Comparison of ENCODE assay signal across 32 cellular contexts in the genomic region with DNA sequence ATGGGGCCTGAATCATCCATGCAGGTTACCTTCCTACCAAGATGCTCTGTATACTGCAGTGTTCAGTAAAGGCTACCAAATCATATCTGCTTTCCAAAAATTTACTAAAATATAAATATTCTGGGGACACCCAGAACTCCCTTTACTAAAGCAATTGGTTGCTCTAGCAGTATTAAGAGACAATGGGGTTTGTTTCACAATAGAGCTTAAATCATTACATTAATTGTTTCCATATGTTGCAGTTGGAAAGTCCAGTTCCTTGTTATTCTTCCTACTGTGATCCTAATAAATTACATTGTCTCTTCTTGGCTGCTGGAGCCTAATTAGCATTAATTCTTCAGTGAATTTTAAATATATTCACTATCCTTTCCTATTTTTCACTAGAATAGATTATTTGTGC.
"Had no signal": no experiment of that assay in that cellular context is flagged by ENCODE, and none has a peak within 500 bp of the region (broad histone marks: within the 10 kb centered on the region; RNA-seq: fewer than 3 reads in every experiment).

No MANE protein-coding gene starts in this region.

- H3K27me3 ChIP-seq: brain microvascular endothelial cell, dorsolateral prefrontal cortex, esophagus muscularis mucosa, heart left ventricle had no signal

- H3K27ac Mint-ChIP-seq: activated B cell treated with CpG ODN at 0.5 μM for 24 hours; activated CD8-positive, alpha-beta memory T cell treated with anti-CD3 and anti-CD28 coated beads, Interleukin-2, amount 10 ng/mL, durations not matched to agents 7 days and 5 days; activated CD8-positive, alpha-beta T cell treated with anti-CD3 and anti-CD28 coated beads, Interleukin-2, amount 10 ng/mL, durations not matched to agents 7 days and 5 days; activated naive CD4-positive, alpha-beta T cell treated with anti-CD3 and anti-CD28 coated beads for 36 hours; activated naive CD4-positive, alpha-beta T cell treated with anti-CD3 and anti-CD28 coated beads, Interleukin-2, amount 50 U/mL, for 72 hours; activated naive CD8-positive, alpha-beta T cell treated with anti-CD3 and anti-CD28 coated beads, Interleukin-2, amount 10 ng/mL, durations not matched to agents 7 days and 5 days; activated T-helper 1 cell treated with anti-CD3 and anti-CD28 coated beads, Interleukin-12 subunit alpha, Interleukin-12 subunit beta, Interleukin-2, Interleukin-4 antibody, amounts not matched to agents 30 ng/mL and 10 ng/mL and 1 ng/mL, durations not matched to agents 14 hours and 24 hours and 36 hours; activated T-helper 2 cell treated with anti-CD3 and anti-CD28 coated beads, Interferon-gamma antibody, Interleukin-2, Interleukin-4, amounts not matched to agents 10 μg/mL and 5 μg/mL and 100 μg/mL, durations not matched to agents 14 hours and 24 hours and 36 hours; dendritic cell treated with granulocyte-macrophage colony-stimulating factor and Interleukin-4, amounts not matched to agents 40 ng/mL and 50 ng/mL, for 4 days; effector memory CD8-positive, alpha-beta T cell; T-helper 17 cell; T-helper 2 cell treated with Interferon-gamma antibody and Interleukin-4, amounts not matched to agents 5 μg/mL and 100 μg/mL, for 36 hours had no signal

- H3K4me3 ChIP-seq: coronary artery, dorsolateral prefrontal cortex, esophagus muscularis mucosa, heart left ventricle had no signal

- DNase-seq: activated B cell treated with CpG ODN at 0.5 μM for 24 hours; activated CD4-positive, alpha-beta T cell treated with anti-CD3 and anti-CD28 coated beads for 48 hours; activated CD4-positive, alpha-beta T cell treated with anti-CD3 and anti-CD28 coated beads, Interleukin-2, amount 50 U/mL, for 1 hour; activated CD4-positive, alpha-beta T cell treated with anti-CD3 and anti-CD28 coated beads, Interleukin-2, amount 50 U/mL, for 48 hours; activated CD8-positive, alpha-beta memory T cell treated with anti-CD3 and anti-CD28 coated beads, Interleukin-2, amount 10 ng/mL, durations not matched to agents 7 days and 5 days; activated CD8-positive, alpha-beta memory T cell treated with anti-CD3 and anti-CD28 coated beads, Interleukin-2, amount 50 U/mL, for 4 hours; activated CD8-positive, alpha-beta T cell treated with anti-CD3 and anti-CD28 coated beads, Interleukin-2, amount 10 ng/mL, durations not matched to agents 7 days and 5 days; activated effector memory CD4-positive, alpha-beta T cell treated with anti-CD3 and anti-CD28 coated beads, Interleukin-2, amount 50 U/mL, for 16 hours; activated naive CD4-positive, alpha-beta T cell treated with anti-CD3 and anti-CD28 coated beads for 36 hours; activated naive CD8-positive, alpha-beta T cell treated with anti-CD3 and anti-CD28 coated beads, Interleukin-2, amount 10 ng/mL, durations not matched to agents 7 days and 5 days; activated T-cell treated with anti-CD3 and anti-CD28 coated beads, Interleukin-2, amount 50 U/mL, for 1 hour; activated T-cell treated with anti-CD3 and anti-CD28 coated beads, Interleukin-2, amount 50 U/mL, for 48 hours; brain microvascular endothelial cell; dorsolateral prefrontal cortex; effector memory CD8-positive, alpha-beta T cell; erythroblast; foreskin fibroblast; glutamatergic neuron; heart left ventricle; T-helper 1 cell; T-helper 17 cell; T1000; WERI-Rb-1 had no signal

- H3K36me3 Mint-ChIP-seq: activated CD8-positive, alpha-beta memory T cell treated with anti-CD3 and anti-CD28 coated beads, Interleukin-2, amount 10 ng/mL, durations not matched to agents 7 days and 5 days; activated naive CD4-positive, alpha-beta T cell treated with anti-CD3 and anti-CD28 coated beads, Interleukin-2, amount 50 U/mL, for 72 hours; activated naive CD8-positive, alpha-beta T cell treated with anti-CD3 and anti-CD28 coated beads, Interleukin-2, amount 10 ng/mL, durations not matched to agents 7 days and 5 days had no signal

- H3K27ac ChIP-seq: brain microvascular endothelial cell, coronary artery, dorsolateral prefrontal cortex, esophagus muscularis mucosa, heart left ventricle, WERI-Rb-1 had no signal

- H3K9me3 ChIP-seq: esophagus muscularis mucosa, heart left ventricle had no signal

- H3K4me3 Mint-ChIP-seq: activated B cell treated with CpG ODN at 0.5 μM for 24 hours; activated CD8-positive, alpha-beta memory T cell treated with anti-CD3 and anti-CD28 coated beads, Interleukin-2, amount 10 ng/mL, durations not matched to agents 7 days and 5 days; activated CD8-positive, alpha-beta T cell treated with anti-CD3 and anti-CD28 coated beads, Interleukin-2, amount 10 ng/mL, durations not matched to agents 7 days and 5 days; activated naive CD4-positive, alpha-beta T cell treated with anti-CD3 and anti-CD28 coated beads for 36 hours; activated naive CD8-positive, alpha-beta T cell treated with anti-CD3 and anti-CD28 coated beads, Interleukin-2, amount 10 ng/mL, durations not matched to agents 7 days and 5 days; activated T-helper 1 cell treated with anti-CD3 and anti-CD28 coated beads, Interleukin-12 subunit alpha, Interleukin-12 subunit beta, Interleukin-2, Interleukin-4 antibody, amounts not matched to agents 30 ng/mL and 10 ng/mL and 1 ng/mL, durations not matched to agents 14 hours and 24 hours and 36 hours; central memory CD8-positive, alpha-beta T cell; dendritic cell treated with granulocyte-macrophage colony-stimulating factor and Interleukin-4, amounts not matched to agents 40 ng/mL and 50 ng/mL, for 4 days; effector memory CD8-positive, alpha-beta T cell; T-helper 17 cell; T-helper 2 cell treated with Interferon-gamma antibody and Interleukin-4, amounts not matched to agents 5 μg/mL and 100 μg/mL, for 36 hours had no signal

- ATAC-seq: activated CD4-positive, CD25-positive, alpha-beta regulatory T cell treated with anti-CD3 and anti-CD28 coated beads, Interleukin-2, amount 50 U/mL, for 24 hours; activated CD8-positive, alpha-beta memory T cell treated with anti-CD3 and anti-CD28 coated beads, Interleukin-2, amount 10 ng/mL, durations not matched to agents 7 days and 5 days; activated CD8-positive, alpha-beta T cell treated with anti-CD3 and anti-CD28 coated beads, Interleukin-2, amount 10 ng/mL, durations not matched to agents 7 days and 5 days; activated naive CD4-positive, alpha-beta T cell treated with anti-CD3 and anti-CD28 coated beads, Interleukin-2, amount 50 U/mL, for 72 hours; effector memory CD8-positive, alpha-beta T cell; heart left ventricle; T-helper 17 cell had no signal

- H3K36me3 ChIP-seq: brain microvascular endothelial cell, esophagus muscularis mucosa, heart left ventricle, WERI-Rb-1 had no signal

- H3K4me1 Mint-ChIP-seq: activated B cell treated with CpG ODN at 0.5 μM for 24 hours; activated CD8-positive, alpha-beta memory T cell treated with anti-CD3 and anti-CD28 coated beads, Interleukin-2, amount 10 ng/mL, durations not matched to agents 7 days and 5 days; activated naive CD8-positive, alpha-beta T cell treated with anti-CD3 and anti-CD28 coated beads, Interleukin-2, amount 10 ng/mL, durations not matched to agents 7 days and 5 days; central memory CD8-positive, alpha-beta T cell; T-helper 17 cell had no signal

- H3K9me3 Mint-ChIP-seq: activated B cell treated with CpG ODN at 0.5 μM for 24 hours; activated naive CD4-positive, alpha-beta T cell treated with anti-CD3 and anti-CD28 coated beads for 36 hours; activated naive CD8-positive, alpha-beta T cell treated with anti-CD3 and anti-CD28 coated beads, Interleukin-2, amount 10 ng/mL, durations not matched to agents 7 days and 5 days; activated T-helper 1 cell treated with anti-CD3 and anti-CD28 coated beads, Interleukin-12 subunit alpha, Interleukin-12 subunit beta, Interleukin-2, Interleukin-4 antibody, amounts not matched to agents 30 ng/mL and 10 ng/mL and 1 ng/mL, durations not matched to agents 14 hours and 24 hours and 36 hours; activated T-helper 2 cell treated with anti-CD3 and anti-CD28 coated beads, Interferon-gamma antibody, Interleukin-2, Interleukin-4, amounts not matched to agents 10 μg/mL and 5 μg/mL and 100 μg/mL, durations not matched to agents 14 hours and 24 hours and 36 hours; dendritic cell treated with granulocyte-macrophage colony-stimulating factor and Interleukin-4, amounts not matched to agents 40 ng/mL and 50 ng/mL, for 4 days; T-helper 2 cell treated with Interferon-gamma antibody and Interleukin-4, amounts not matched to agents 5 μg/mL and 100 μg/mL, for 36 hours had no signal

- H3K4me1 ChIP-seq: esophagus muscularis mucosa, heart left ventricle had no signal

- H3K27me3 Mint-ChIP-seq: activated B cell treated with CpG ODN at 0.5 μM for 24 hours; activated CD8-positive, alpha-beta memory T cell treated with anti-CD3 and anti-CD28 coated beads, Interleukin-2, amount 10 ng/mL, durations not matched to agents 7 days and 5 days; activated naive CD8-positive, alpha-beta T cell treated with anti-CD3 and anti-CD28 coated beads, Interleukin-2, amount 10 ng/mL, durations not matched to agents 7 days and 5 days; central memory CD8-positive, alpha-beta T cell; dendritic cell treated with granulocyte-macrophage colony-stimulating factor and Interleukin-4, amounts not matched to agents 40 ng/mL and 50 ng/mL, for 4 days; effector memory CD8-positive, alpha-beta T cell; T-helper 17 cell had no signal
